ENCODE assay signal across 11 cellular contexts in the genomic region with DNA sequence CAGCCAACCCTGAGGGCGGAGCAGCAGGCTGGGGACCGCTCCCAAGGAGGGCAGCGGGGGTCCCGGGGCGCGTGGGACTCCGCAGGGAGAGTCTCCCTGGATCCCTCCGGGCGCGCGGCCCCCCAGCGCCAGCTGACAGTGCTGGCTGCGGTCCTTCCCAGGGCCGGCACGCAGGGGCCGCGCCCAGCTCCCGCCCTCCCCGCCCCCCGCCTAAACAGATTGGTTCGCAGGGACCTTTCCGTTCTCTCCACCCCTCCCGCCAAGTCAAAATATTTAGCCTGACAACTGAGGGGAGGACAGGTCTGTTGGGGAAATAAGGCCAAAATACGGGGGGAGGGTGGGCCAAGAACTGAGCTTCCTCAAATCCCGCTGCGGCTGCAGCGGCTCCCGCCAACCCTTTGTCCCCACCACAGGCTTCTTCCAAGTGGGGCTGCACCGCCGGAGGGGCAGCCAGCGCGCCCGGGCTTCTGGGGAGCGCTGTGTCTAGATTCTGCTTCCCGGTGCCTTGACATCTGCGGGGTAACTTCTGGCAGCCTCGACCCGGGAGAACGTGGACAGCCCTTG. TPM values are rescaled to one million over a fixed set of nuclear protein-coding genes. Genes with fewer than 3 reads are reported as not detected.
DNase-seq lines count a peak whose midpoint lies in the region; ATAC-seq, FAIRE-seq and TF ChIP-seq lines count a peak whose summit lies in the region.
"Had no signal": no experiment of that assay in that cellular context is flagged by ENCODE, and none has a peak within 500 bp of the region (broad histone marks: within the 10 kb centered on the region; RNA-seq: fewer than 3 reads in every experiment).

A gene (minus strand): TSS at position 159 of the 564 bp plus-strand sequence. CDS start 496 bp downstream, outside the sequence.

- H3K9me3 ChIP-seq in WERI-Rb-1 (ENCODE audit: severe bottlenecking) (no peaks in the 10 kb centered on the region), left ventricle myocardium inferior (replicated peaks) (no peaks in the 10 kb centered on the region), skeletal muscle tissue (ENCODE audit: control insufficient read depth in 3 of 3, low read length in 3 of 3) (no peaks in the 10 kb centered on the region)

- peak within 1 kb of the TSS; percentile 43 for H3K27ac ChIP-seq in WERI-Rb-1
- H3K27ac ChIP-seq in left ventricle myocardium inferior (replicated peaks) = peak within 1 kb of the TSS; percentile 59
- no peak within 1 kb of the TSS for H3K27ac ChIP-seq in skeletal muscle tissue (ENCODE audit: low read depth, low read length)
- H3K27ac ChIP-seq: 22Rv1 had no signal

- H3K27me3 ChIP-seq in WERI-Rb-1 (ENCODE audit: insufficient read depth, low read depth, severe bottlenecking) (no peaks in the 10 kb centered on the region), left ventricle myocardium inferior (ENCODE audit: low read depth) (peaks cover 74% of the 10 kb centered on the region), skeletal muscle tissue (ENCODE audit: control insufficient read depth in 3 of 3, insufficient read depth in 3 of 3, low read length in 3 of 3) (peaks cover 61 to 73% (median 62%) of the 10 kb centered on the region in 3 donors)

- ATAC-seq in HG02970 (IDR thresholded peaks at IDR 0.05; ENCODE audit: low FRiP score, unreplicated experiment) = no peak

- H3K4me1 ChIP-seq in left ventricle myocardium inferior (peaks cover 39% of the 10 kb centered on the region), skeletal muscle tissue (ENCODE audit: control insufficient read depth in 3 of 3, insufficient read depth in 3 of 3, low read length in 3 of 3) (peaks cover 17 to 22% (median 20%) of the 10 kb centered on the region in 3 donors)

- intact Hi-C loops in left ventricle myocardium inferior (cut with micrococcal nuclease) = no loop called here

- H3K4me3 ChIP-seq in WERI-Rb-1 (ENCODE audit: low read depth, low read length) = peak within 1 kb of the TSS; percentile 70
- H3K4me3 ChIP-seq in left ventricle myocardium inferior = peak within 1 kb of the TSS; percentile 63
- peak within 1 kb of the TSS; percentile 43 to 58 (median 54) for H3K4me3 ChIP-seq in skeletal muscle tissue (ENCODE audit: low read length in 3 of 3)

- H3K9ac ChIP-seq in skeletal muscle tissue (ENCODE audit: low read depth in 1 of 3, low read length in 3 of 3) = peak within 1 kb of the TSS in 2 of 3 donors; percentile 32 to 72

- FAIRE-seq in RCC 7860 (lab: Jason Lieb, UNC) = no peak

- TF ChIP-seq CTCF in WERI-Rb-1 (IDR thresholded peaks at IDR 0.05; ENCODE audit: low read depth, low read length) (no peak), left ventricle myocardium inferior (IDR thresholded peaks at IDR 0.05; ENCODE audit: borderline replicate concordance) (no peak)

- no peaks in the 10 kb centered on the region for H3K36me3 ChIP-seq in WERI-Rb-1
- H3K36me3 ChIP-seq in left ventricle myocardium inferior = no peaks in the 10 kb centered on the region
- no peaks in the 10 kb centered on the region for H3K36me3 ChIP-seq in skeletal muscle tissue (ENCODE audit: control insufficient read depth in 3 of 3, insufficient read depth in 3 of 3, low read length in 3 of 3)

- DNase-seq in DMS53 (lab: John Stamatoyannopoulos, UW) (peak; percentile 52), DMS53 treated with DMSO at 0.1 percent for 48 hours (lab: John Stamatoyannopoulos, UW; ENCODE audit: unreplicated experiment) (no peak), WERI-Rb-1 (no peak), left ventricle myocardium inferior (no peak), RCC 7860 (ENCODE audit: low spot score) (no peak), LoVo (ENCODE audit: low spot score) (no peak)
- DNase-seq: cortex of kidney had no signal

RNA-seq across cellular contexts. Expression of the gene that starts here (rescaled TPM):
- total RNA-seq in left ventricle myocardium inferior (0.41 TPM), skeletal muscle tissue (0.52 TPM)
- total RNA-seq: HT1080 had no signal
